ENCODE assay signal across 20 cellular contexts in genomic region chr12:234891-235415, GRCh38. TPM values are rescaled to one million over a fixed set of nuclear protein-coding genes. Genes with fewer than 3 reads are reported as not detected.
DNase-seq lines count a peak whose midpoint lies in the region; FAIRE-seq and TF ChIP-seq lines count a peak whose summit lies in the region.
"Had no signal": no experiment of that assay in that cellular context is flagged by ENCODE, and none has a peak within 500 bp of the region (broad histone marks: within the 10 kb centered on the region; RNA-seq: fewer than 3 reads in every experiment).

No MANE protein-coding gene starts in this region.

- DNase-seq in activated effector memory CD4-positive, alpha-beta T cell treated with anti-CD3 and anti-CD28 coated beads, Interleukin-2, amount 50 U/mL, for 16 hours, result peak; percentile 38
- DNase-seq in activated effector memory CD4-positive, alpha-beta T cell treated with Interleukin-2 at 50 U/mL for 16 hours, result no peak
- DNase-seq in islet precursor cell, result peak; percentile 50
- DNase-seq in stimulated activated CD8-positive, alpha-beta memory T cell treated with anti-CD3 and anti-CD28 coated beads, Interleukin-4, amount 100 ng/mL, for 48 hours, result peak; percentile 7
- DNase-seq in CD14-positive monocyte (ENCODE audit: low spot score), result no peak
- DNase-seq in HTR-8/SVneo (ENCODE audit: insufficient read length, low spot score), result no peak
- no peak for DNase-seq in NOMO-1 (lab: John Stamatoyannopoulos, UW; ENCODE audit: unreplicated experiment in 2 of 2)
- DNase-seq: EL, GF-D8, GOT3, IMR-90, NCI-H1092 treated with DMSO at 0.1 percent for 48 hours, NCI-H146, NCI-H2029 treated with DMSO at 0.1 percent for 48 hours, NCI-H226, NCI-H510A treated with DMSO at 0.1 percent for 48 hours, NCI-H774 had no signal

- H3K4me1 Mint-ChIP-seq in CD14-positive monocyte, result no peaks in the 10 kb centered on the region
- H3K4me1 Mint-ChIP-seq: B cell had no signal

- TF ChIP-seq CTCF in CD14-positive monocyte (IDR thresholded peaks at IDR 0.05), result no peak

- no peak overlapping the region for H3K27ac Mint-ChIP-seq in CD14-positive monocyte
- H3K27ac Mint-ChIP-seq: B cell had no signal

- H3K36me3 Mint-ChIP-seq in CD14-positive monocyte, result no peaks in the 10 kb centered on the region

- FAIRE-seq in HTR-8/SVneo (lab: Jason Lieb, UNC), result no peak
- FAIRE-seq: A204.1, GM19239 had no signal

- peaks cover 15 to 37% (median 33%) of the 10 kb centered on the region in 7 donors for H3K9me3 Mint-ChIP-seq in CD14-positive monocyte

- H3K4me3 Mint-ChIP-seq in CD14-positive monocyte, result no peak overlapping the region
- H3K4me3 Mint-ChIP-seq: B cell had no signal

- H3K27me3 Mint-ChIP-seq in CD14-positive monocyte (ENCODE audit: low read depth in 3 of 3), result peaks cover 4 to 16% (median 6%) of the 10 kb centered on the region in 3 donors

- intact Hi-C loops in CD14-positive monocyte (cut with micrococcal nuclease), result no loop called here

RNA-seq across cellular contexts. Expression of gene SLC6A12, which starts 21.0 kb away (rescaled TPM):
- polyA plus RNA-seq in CD14-positive monocyte, result 1 to 10 TPM; 5.7 to 8.0 TPM
- polyA plus RNA-seq: IMR-90 had no signal

RNA-seq across cellular contexts. Expression of gene SLC6A13, which starts 27.7 kb away (rescaled TPM):
- not detected for polyA plus RNA-seq in CD14-positive monocyte

Comparison
In these comparisons a context has a peak if more than half of its experiments do, and no peak if none do; other contexts are left out.
1. DNase-seq: peak in activated effector memory CD4-positive, alpha-beta T cell treated with anti-CD3 and anti-CD28 coated beads, Interleukin-2, amount 50 U/mL, for 16 hours (single experiment), islet precursor cell (single experiment) and stimulated activated CD8-positive, alpha-beta memory T cell treated with anti-CD3 and anti-CD28 coated beads, Interleukin-4, amount 100 ng/mL, for 48 hours (single experiment); none in activated effector memory CD4-positive, alpha-beta T cell treated with Interleukin-2 at 50 U/mL for 16 hours (single experiment), CD14-positive monocyte (single experiment), HTR-8/SVneo (single experiment) and NOMO-1 (0 of 2).